In genomic region chr22:24271406-24271760, GRCh38 we compare ENCODE assay signal across 8 cellular contexts. TPM values are rescaled to one million over a fixed set of nuclear protein-coding genes. Genes with fewer than 3 reads are reported as not detected.
DNase-seq lines count a peak whose midpoint lies in the region; ATAC-seq and TF ChIP-seq lines count a peak whose summit lies in the region.

No MANE protein-coding gene starts in this region.

- H3K27me3 Mint-ChIP-seq in T-helper 17 cell (no peaks in the 10 kb centered on the region), glutamatergic neuron (ENCODE audit: unreplicated experiment) (no peaks in the 10 kb centered on the region)

- H3K4me3 ChIP-seq in GM23248 (peak overlapping the region; percentile 78), gastrocnemius medialis (peak overlapping the region; percentile 76 to 99 (median 82))

- H3F3A ChIP-seq in GM23248 (ENCODE audit: insufficient read depth), result 0 out of 2 replicates have a peak, but pooled peaks cover 10% of the 10 kb centered on the region

- ATAC-seq in T-helper 17 cell (no peak), gastrocnemius medialis (no peak), GM21447 (IDR thresholded peaks at IDR 0.05; ENCODE audit: unreplicated experiment) (no peak), HG02571 (IDR thresholded peaks at IDR 0.05; ENCODE audit: unreplicated experiment) (no peak), HG02840 (IDR thresholded peaks at IDR 0.05; ENCODE audit: low FRiP score, unreplicated experiment) (no peak)

- H3K4me1 Mint-ChIP-seq in T-helper 17 cell (peaks cover 13% of the 10 kb centered on the region), glutamatergic neuron (ENCODE audit: low read depth, unreplicated experiment) (peaks cover 20% of the 10 kb centered on the region)

- DNase-seq in GM23248 (peak; percentile 50), T-helper 17 cell (no peak), glutamatergic neuron (no peak), gastrocnemius medialis (no peak)
- DNase-seq in stimulated activated CD4-positive, alpha-beta T cell treated with anti-CD3 and anti-CD28 coated beads, Interleukin-4, amount 100 ng/mL, for 24 hours, result no peak

- no peaks in the 10 kb centered on the region for H3K36me3 Mint-ChIP-seq in T-helper 17 cell (ENCODE audit: low read depth)
- no peaks in the 10 kb centered on the region for H3K36me3 Mint-ChIP-seq in glutamatergic neuron (ENCODE audit: unreplicated experiment)

- peak overlapping the region; percentile 61 for H3K27ac ChIP-seq in GM23248
- peak overlapping the region; percentile 87 to 96 (median 92) for H3K27ac ChIP-seq in gastrocnemius medialis

- peak overlapping the region; percentile 99 for H3K4me2 ChIP-seq in GM23248 (ENCODE audit: unreplicated experiment)

- H3K4me1 ChIP-seq in GM23248 (ENCODE audit: insufficient read depth) (peaks cover 19% of the 10 kb centered on the region), gastrocnemius medialis (peaks cover 38 to 39% of the 10 kb centered on the region in 2 donors)

- H3K79me2 ChIP-seq in GM23248 (ENCODE audit: insufficient read depth), result peaks cover 54% of the 10 kb centered on the region

- H3K36me3 ChIP-seq in GM23248 (ENCODE audit: low read depth) (no peaks in the 10 kb centered on the region), gastrocnemius medialis (no peaks in the 10 kb centered on the region)

- H3K4me3 Mint-ChIP-seq in T-helper 17 cell (peak overlapping the region; percentile 90), glutamatergic neuron (ENCODE audit: unreplicated experiment) (peak overlapping the region; percentile 96)

- peaks cover 2% of the 10 kb centered on the region for H3K9me3 Mint-ChIP-seq in glutamatergic neuron (ENCODE audit: unreplicated experiment)

- H3K27me3 ChIP-seq in GM23248 (replicated peaks; ENCODE audit: insufficient read depth), result no peaks in the 10 kb centered on the region
- H3K27me3 ChIP-seq in gastrocnemius medialis, result no peaks in the 10 kb centered on the region

- H3K9me3 ChIP-seq in GM23248 (ENCODE audit: low read depth) (no peaks in the 10 kb centered on the region), T-helper 17 cell (ENCODE audit: control insufficient read depth, low read length, poor library complexity, severe bottlenecking) (no peaks in the 10 kb centered on the region), gastrocnemius medialis (no peaks in the 10 kb centered on the region)

- WGBS in GM23248 (ENCODE audit: low coverage in 1 of 2, low lambda C conversion rate in 2 of 2, missing lambda C conversion rate in 2 of 2), 2 experiments, result 1% methylated on average over 22 of the region's 22 CpGs

- TF ChIP-seq CTCF in glutamatergic neuron (IDR thresholded peaks at IDR 0.05; ENCODE audit: partially characterized antibody, unreplicated experiment) (no peak), gastrocnemius medialis (IDR thresholded peaks at IDR 0.05 in 4 of 5, conservative IDR thresholded peaks at IDR 0.05 in 1 of 5) (no peak)

- intact Hi-C loops in gastrocnemius medialis (cut with DNase I; ENCODE audit: low total_unique reads), result no loop called here

- H3K9me2 ChIP-seq in GM23248 (ENCODE audit: insufficient read depth), result no peaks in the 10 kb centered on the region

- peak overlapping the region; percentile 92 for H3K9ac ChIP-seq in GM23248

- H3K27ac Mint-ChIP-seq in T-helper 17 cell, result peak overlapping the region; percentile 16
- H3K27ac Mint-ChIP-seq in glutamatergic neuron (ENCODE audit: unreplicated experiment), result peak overlapping the region; percentile 91

- no peak for TF ChIP-seq POLR2A in gastrocnemius medialis (IDR thresholded peaks at IDR 0.05)

- H2AFZ ChIP-seq in GM23248, result peak overlapping the region; percentile 78

- 0 out of 2 replicates have a peak, but pooled peaks cover 4% of the 10 kb centered on the region for H4K20me1 ChIP-seq in GM23248 (ENCODE audit: insufficient read depth)

- in situ Hi-C loops in GM23248 (cut with MboI) (no loop called here), gastrocnemius medialis (cut with MboI; ENCODE audit: low sequenced_read_pairs in 4 of 4) (no loop called here)

RNA-seq across cellular contexts. Expression of gene SPECC1L, which starts 0.8 kb away (rescaled TPM):
- 34.0 and 39.1 TPM in 2 replicates for total RNA-seq in GM23248 (2014; rRNA removed; shearing (Covaris generic))
- 21.1 and 23.9 TPM in 2 replicates for polyA plus RNA-seq in GM23248 (2016; fragmentation: Nextera tagmentation; extraction: Ambion mirVana)
- total RNA-seq in T-helper 17 cell, result 10 to 100 TPM; 34.9 to 35.2 TPM
- total RNA-seq in glutamatergic neuron (ENCODE audit: unreplicated experiment), result 173 TPM
- total RNA-seq in gastrocnemius medialis, result 10 to 100 TPM; 16.2 to 19.9 (median 18.7) TPM

RNA-seq across cellular contexts. Expression of gene GGT5, which starts 26.5 kb away (rescaled TPM):
- 0.38 and 1.3 TPM in 2 replicates for total RNA-seq in GM23248 (2014; rRNA removed; shearing (Covaris generic))
- polyA plus RNA-seq in GM23248 (2016; fragmentation: Nextera tagmentation; extraction: Ambion mirVana), result 5.0 and 5.1 TPM in 2 replicates
- total RNA-seq in T-helper 17 cell (not detected), glutamatergic neuron (ENCODE audit: unreplicated experiment) (10.7 TPM), gastrocnemius medialis (10 to 100 TPM in 3 of 4 donors, 1 to 10 TPM in 1; 8.8 to 29.9 (median 22.8) TPM)
